8 cellular contexts compared by ENCODE assay signal in genomic region chr12:74890237-74890599, GRCh38.
DNase-seq lines count a peak whose midpoint lies in the region; ATAC-seq, FAIRE-seq and TF ChIP-seq lines count a peak whose summit lies in the region.

No MANE protein-coding gene starts in this region.

- H3K4me1 Mint-ChIP-seq in naive thymus-derived CD4-positive, alpha-beta T cell, result peaks cover 0 to 23% (median 17%) of the 10 kb centered on the region in 7 donors

- no peak overlapping the region for H3K4me3 ChIP-seq in KMS-11 (IDR thresholded peaks at IDR 0.05; ENCODE audit: insufficient read depth, low read depth, low read length)
- no peak overlapping the region for H3K4me3 ChIP-seq in bronchial epithelial cell (ENCODE audit: low read depth, low read length)
- no peak overlapping the region for H3K4me3 ChIP-seq in neuronal stem cell (ENCODE audit: low read length in 2 of 2)
- H3K4me3 ChIP-seq in naive thymus-derived CD4-positive, alpha-beta T cell (ENCODE audit: low read length), result no peak overlapping the region

- H3K4me1 ChIP-seq in KMS-11 (ENCODE audit: low read depth, poor library complexity, severe bottlenecking) (peaks cover 13% of the 10 kb centered on the region), neuronal stem cell (ENCODE audit: control insufficient read depth in 2 of 2, insufficient read depth in 1 of 2, low read depth in 1 of 2, low read length in 2 of 2) (peaks cover 0 to 11% of the 10 kb centered on the region in 2 donors)
- H3K4me1 ChIP-seq in naive thymus-derived CD4-positive, alpha-beta T cell (ENCODE audit: control insufficient read depth in 2 of 2, insufficient read depth in 2 of 2, low read length in 2 of 2), result peaks cover 0 to 4% of the 10 kb centered on the region in 2 donors

- no peaks in the 10 kb centered on the region for H3K36me3 Mint-ChIP-seq in naive thymus-derived CD4-positive, alpha-beta T cell

- H3K27me3 ChIP-seq in KMS-11 (ENCODE audit: insufficient read depth, low read depth) (no peaks in the 10 kb centered on the region), bronchial epithelial cell (ENCODE audit: control insufficient read depth, insufficient read depth, low read length) (no peaks in the 10 kb centered on the region), neuronal stem cell (ENCODE audit: control insufficient read depth in 3 of 3, insufficient read depth in 3 of 3, low read depth in 1 of 3, low read length in 3 of 3) (no peaks in the 10 kb centered on the region)
- no peaks in the 10 kb centered on the region for H3K27me3 ChIP-seq in naive thymus-derived CD4-positive, alpha-beta T cell (ENCODE audit: control insufficient read depth in 2 of 2, insufficient read depth in 2 of 2, low read length in 2 of 2)

- H3K9me3 ChIP-seq in neuronal stem cell (replicated peaks in 1 of 2; ENCODE audit: control insufficient read depth in 2 of 2, insufficient read depth in 1 of 2, low read depth in 1 of 2, low read length in 2 of 2), result peaks cover 0 to 12% of the 10 kb centered on the region in 2 donors
- no peaks in the 10 kb centered on the region for H3K9me3 ChIP-seq in naive thymus-derived CD4-positive, alpha-beta T cell (ENCODE audit: control insufficient read depth in 2 of 3, low read length in 3 of 3)

- H3K4me2 ChIP-seq in KMS-11 (peak overlapping the region; percentile 18; the same call in 1 of the 2 replicates), neuronal stem cell (ENCODE audit: insufficient read depth, low read length, poor library complexity, severe bottlenecking) (no peak overlapping the region)

- intact Hi-C loops in naive thymus-derived CD4-positive, alpha-beta T cell (cut with micrococcal nuclease), result no loop called here

- H2AK5ac ChIP-seq in neuronal stem cell (ENCODE audit: low read depth, low read length), result no peak overlapping the region

- no peak overlapping the region for H3K4me3 Mint-ChIP-seq in naive thymus-derived CD4-positive, alpha-beta T cell

- no peak overlapping the region for H3K18ac ChIP-seq in neuronal stem cell (ENCODE audit: low read length)

- peak; percentile 94 for ATAC-seq in GM18511 (IDR thresholded peaks at IDR 0.05; ENCODE audit: unreplicated experiment)
- no peak for ATAC-seq in naive thymus-derived CD4-positive, alpha-beta T cell

- no peak overlapping the region for H2BK120ac ChIP-seq in neuronal stem cell (ENCODE audit: low read depth, low read length)

- H3K4ac ChIP-seq in neuronal stem cell (ENCODE audit: low read length), result no peak overlapping the region

- H3K27ac Mint-ChIP-seq in naive thymus-derived CD4-positive, alpha-beta T cell, result no peak overlapping the region

- H4K91ac ChIP-seq in neuronal stem cell (ENCODE audit: low read depth, low read length, poor library complexity), result no peak overlapping the region

- FAIRE-seq in bronchial epithelial cell (lab: Jason Lieb, UNC), result no peak

- H4K8ac ChIP-seq in neuronal stem cell (ENCODE audit: low read depth, low read length), result no peak overlapping the region

- WGBS in neuronal stem cell (ENCODE audit: extremely low coverage in 2 of 2, insufficient read length in 2 of 2, insufficient replicate concordance in 1 of 2), 2 donors, result no CpG with 5 or more reads among the region's 4 CpGs

- H3K9me3 Mint-ChIP-seq in naive thymus-derived CD4-positive, alpha-beta T cell, result no peaks in the 10 kb centered on the region

- H2BK15ac ChIP-seq in neuronal stem cell (ENCODE audit: low read length), result no peak overlapping the region

- CTCF ChIA-PET in naive thymus-derived CD4-positive, alpha-beta T cell (lab: Charles Lee), result no interaction called here

- no peaks in the 10 kb centered on the region for H3K27me3 Mint-ChIP-seq in naive thymus-derived CD4-positive, alpha-beta T cell

- TF ChIP-seq CTCF in KMS-11 (conservative IDR thresholded peaks at IDR 0.05; ENCODE audit: low read depth, low read length), result no peak
- no peak for TF ChIP-seq CTCF in bronchial epithelial cell (IDR thresholded peaks at IDR 0.05; ENCODE audit: insufficient read depth, low read length, severe bottlenecking)

- no peak overlapping the region for H2BK12ac ChIP-seq in neuronal stem cell (ENCODE audit: low read length)

- H3K36me3 ChIP-seq in KMS-11 (ENCODE audit: insufficient read depth) (no peaks in the 10 kb centered on the region), bronchial epithelial cell (ENCODE audit: control insufficient read depth, insufficient read depth, low read length) (no peaks in the 10 kb centered on the region), neuronal stem cell (replicated peaks in 1 of 2; ENCODE audit: control insufficient read depth in 2 of 2, insufficient read depth in 2 of 2, low read length in 2 of 2) (no peaks in the 10 kb centered on the region)
- H3K36me3 ChIP-seq in naive thymus-derived CD4-positive, alpha-beta T cell (ENCODE audit: control insufficient read depth in 2 of 3, insufficient read depth in 3 of 3, low read length in 3 of 3), result no peaks in the 10 kb centered on the region

- H3K79me2 ChIP-seq in KMS-11 (ENCODE audit: insufficient read depth, low read depth), result no peaks in the 10 kb centered on the region

- POLR2A ChIA-PET in naive thymus-derived CD4-positive, alpha-beta T cell (lab: Charles Lee), result no interaction called here

- no peak overlapping the region for H3K9ac ChIP-seq in KMS-11
- no peak overlapping the region for H3K9ac ChIP-seq in neuronal stem cell (ENCODE audit: low read depth, low read length, poor library complexity)

- DNase-seq in H4 (ENCODE audit: low spot score), result peak; percentile 79
- DNase-seq in bronchial epithelial cell (ENCODE audit: low read depth), result peak; percentile 95
- no peak for DNase-seq in neuronal stem cell (ENCODE audit: low spot score)
- no peak for DNase-seq in NCI-H748 treated with DMSO at 0.1 percent for 48 hours (lab: John Stamatoyannopoulos, UW)
- no peak for DNase-seq in NCI-H2227 (lab: John Stamatoyannopoulos, UW; ENCODE audit: unreplicated experiment)
- no peak for DNase-seq in naive thymus-derived CD4-positive, alpha-beta T cell

- H3K79me1 ChIP-seq in neuronal stem cell (ENCODE audit: low read depth, low read length), result no peaks in the 10 kb centered on the region

- H3K27ac ChIP-seq in KMS-11 (no peak overlapping the region), neuronal stem cell (replicated peaks; ENCODE audit: low read length) (no peak overlapping the region)
- H3K27ac ChIP-seq in naive thymus-derived CD4-positive, alpha-beta T cell (ENCODE audit: low read depth, low read length), result no peak overlapping the region

- no peaks in the 10 kb centered on the region for H4K20me1 ChIP-seq in KMS-11 (ENCODE audit: insufficient read depth)

- H2BK5ac ChIP-seq in neuronal stem cell (ENCODE audit: low read length), result no peak overlapping the region

- no peak overlapping the region for H3K14ac ChIP-seq in neuronal stem cell (ENCODE audit: low read length)

- H2AFZ ChIP-seq in KMS-11 (ENCODE audit: low read depth), result peak overlapping the region; percentile 7; the same call in 1 of the 2 replicates
- peak overlapping the region; percentile 72 for H2AFZ ChIP-seq in neuronal stem cell (ENCODE audit: low read length)

- no peak overlapping the region for H3K23ac ChIP-seq in neuronal stem cell (ENCODE audit: low read depth, low read length, poor library complexity)

Comparison
In these comparisons a context has a peak if more than half of its experiments do, and no peak if none do; other contexts are left out.
1. DNase-seq: peak in H4 (single experiment) and bronchial epithelial cell (single experiment); none in neuronal stem cell (single experiment), NCI-H748 treated with DMSO at 0.1 percent for 48 hours (single experiment), NCI-H2227 (single experiment) and naive thymus-derived CD4-positive, alpha-beta T cell (0 of 9).